In genomic region chr6:49915035-49915434, GRCh38 we compare ENCODE assay signal across 14 cellular contexts. TPM values are rescaled to one million over a fixed set of nuclear protein-coding genes. Genes with fewer than 3 reads are reported as not detected.
DNase-seq lines count a peak whose midpoint lies in the region; ATAC-seq and TF ChIP-seq lines count a peak whose summit lies in the region.
"Had no signal": no experiment of that assay in that cellular context is flagged by ENCODE, and none has a peak within 500 bp of the region (broad histone marks: within the 10 kb centered on the region; RNA-seq: fewer than 3 reads in every experiment).

No MANE protein-coding gene starts in this region.

- H3K27me3 ChIP-seq in mammary epithelial cell (ENCODE audit: insufficient read depth, low read length) (no peaks in the 10 kb centered on the region), gastrocnemius medialis (no peaks in the 10 kb centered on the region), left lung (no peaks in the 10 kb centered on the region), Karpas-422 (ENCODE audit: low read length) (no peaks in the 10 kb centered on the region)
- H3K27me3 ChIP-seq: colonic mucosa had no signal

- H3K36me3 Mint-ChIP-seq in MCF 10A (ENCODE audit: insufficient read depth, unreplicated experiment): no peaks in the 10 kb centered on the region

- no peaks in the 10 kb centered on the region for H3K4me1 ChIP-seq in mammary epithelial cell (ENCODE audit: insufficient read depth, low read length)
- peaks cover 0 to 11% of the 10 kb centered on the region in 2 donors for H3K4me1 ChIP-seq in gastrocnemius medialis
- H3K4me1 ChIP-seq in left lung: no peaks in the 10 kb centered on the region
- H3K4me1 ChIP-seq in Karpas-422 (ENCODE audit: low read length): no peaks in the 10 kb centered on the region
- H3K4me1 ChIP-seq: colonic mucosa had no signal

- POLR2A ChIA-PET in MCF 10A (lab: Yijun Ruan, JAX): interaction anchor here (1.1 to 1.2 kb wide), 2 partner anchors 9 to 93 kb away, joined by 3 to 4 read pairs; no protein-coding TSS in a partner anchor

- H3K9me2 ChIP-seq in Karpas-422 (replicated peaks; ENCODE audit: insufficient read depth, low read length): no peaks in the 10 kb centered on the region

- H3K4me1 Mint-ChIP-seq in MCF 10A (ENCODE audit: insufficient read depth, unreplicated experiment): no peaks in the 10 kb centered on the region
- H3K4me1 Mint-ChIP-seq: activated naive CD8-positive, alpha-beta T cell treated with anti-CD3 and anti-CD28 coated beads, Interleukin-2, amount 50 U/mL, for 24 hours had no signal

- intact Hi-C loops in MCF 10A (cut with micrococcal nuclease): no loop called here
- intact Hi-C loops in mammary epithelial cell (cut with micrococcal nuclease): no loop called here
- intact Hi-C loops in cardiac septum (cut with DNase I): no loop called here
- intact Hi-C loops in gastrocnemius medialis (cut with DNase I; ENCODE audit: low total_unique reads): no loop called here
- intact Hi-C loops in left lung (cut with DNase I): no loop called here

- no peak overlapping the region for H3K4me2 ChIP-seq in mammary epithelial cell (ENCODE audit: insufficient read depth, low read depth, low read length)
- H3K4me2 ChIP-seq in Karpas-422 (ENCODE audit: low read depth, low read length, poor library complexity, severe bottlenecking): no peak overlapping the region

- peak; percentile 42 for DNase-seq in MCF 10A (ENCODE audit: unreplicated experiment)
- no peak for DNase-seq in mammary epithelial cell
- DNase-seq in SHP77 (lab: John Stamatoyannopoulos, UW): peak; percentile 34 to 74
- peak; percentile 66 for DNase-seq in cardiac septum (ENCODE audit: low spot score)
- peak; percentile 13 to 52 for DNase-seq in gastrocnemius medialis
- DNase-seq in inferior parietal cortex (ENCODE audit: extremely low spot score): no peak
- DNase-seq in left lung: no peak
- DNase-seq in Karpas-422: no peak
- DNase-seq: activated CD4-positive, CD25-positive, alpha-beta regulatory T cell; activated naive CD8-positive, alpha-beta T cell treated with anti-CD3 and anti-CD28 coated beads, Interleukin-2, amount 50 U/mL, for 24 hours; colonic mucosa; MV-4-11; stimulated activated naive CD4-positive, alpha-beta T cell treated with Interleukin-2 at 50 U/mL for 16 hours had no signal

- no peaks in the 10 kb centered on the region for H3K27me3 Mint-ChIP-seq in MCF 10A (ENCODE audit: insufficient read depth, unreplicated experiment)
- H3K27me3 Mint-ChIP-seq: activated naive CD8-positive, alpha-beta T cell treated with anti-CD3 and anti-CD28 coated beads, Interleukin-2, amount 50 U/mL, for 24 hours had no signal

- H4K20me1 ChIP-seq in mammary epithelial cell (ENCODE audit: insufficient read depth, low read length) (no peaks in the 10 kb centered on the region), Karpas-422 (ENCODE audit: insufficient read depth, low read depth, low read length) (no peaks in the 10 kb centered on the region)

- in situ Hi-C loops in mammary epithelial cell (cut with MboI; ENCODE audit: low sequenced_read_pairs in 2 of 2) (no loop called here), gastrocnemius medialis (cut with MboI; ENCODE audit: low sequenced_read_pairs in 4 of 4) (no loop called here)

- no peak overlapping the region for H3K9ac ChIP-seq in mammary epithelial cell (ENCODE audit: insufficient read depth, low read length)
- no peak overlapping the region for H3K9ac ChIP-seq in Karpas-422 (ENCODE audit: low read length)

- TF ChIP-seq POLR2A in gastrocnemius medialis (IDR thresholded peaks at IDR 0.05): no peak

- TF ChIP-seq CTCF in MCF 10A (IDR thresholded peaks at IDR 0.05; ENCODE audit: unreplicated experiment) (no peak), mammary epithelial cell (conservative IDR thresholded peaks at IDR 0.05 in 1 of 2, IDR thresholded peaks at IDR 0.05 in 1 of 2; ENCODE audit: extremely low read depth in 1 of 2, insufficient read depth in 1 of 2, low read depth in 1 of 2, low read length in 2 of 2) (peak in 1 of 2 donors; percentile 29), gastrocnemius medialis (IDR thresholded peaks at IDR 0.05 in 4 of 5, conservative IDR thresholded peaks at IDR 0.05 in 1 of 5) (no peak), left lung (IDR thresholded peaks at IDR 0.05) (no peak)

- H3K4me3 Mint-ChIP-seq in MCF 10A (ENCODE audit: unreplicated experiment): no peak overlapping the region
- H3K4me3 Mint-ChIP-seq: activated naive CD8-positive, alpha-beta T cell treated with anti-CD3 and anti-CD28 coated beads, Interleukin-2, amount 50 U/mL, for 24 hours had no signal

- H3K36me3 ChIP-seq in mammary epithelial cell (ENCODE audit: insufficient read depth, low read length) (no peaks in the 10 kb centered on the region), gastrocnemius medialis (no peaks in the 10 kb centered on the region), left lung (no peaks in the 10 kb centered on the region), Karpas-422 (ENCODE audit: insufficient read depth, low read length) (no peaks in the 10 kb centered on the region)
- H3K36me3 ChIP-seq: colonic mucosa had no signal

- no peak overlapping the region for H2AFZ ChIP-seq in mammary epithelial cell (ENCODE audit: low read depth, low read length)
- no peak overlapping the region for H2AFZ ChIP-seq in Karpas-422 (ENCODE audit: low read length)

- dilution Hi-C loops in mammary epithelial cell (cut with HindIII; ENCODE audit: low sequenced_read_pairs): no loop called here

- CTCF ChIA-PET in MCF 10A (lab: Yijun Ruan, JAX) (interaction anchor here (0.7 to 1.2 kb wide), 3 partner anchors 10 to 108 kb away, joined by 3 to 4 read pairs (median 3); no protein-coding TSS in a partner anchor), mammary epithelial cell (lab: Charles Lee; ENCODE audit: low non-redundant PET) (no interaction called here)

- no peak overlapping the region for H3K27ac ChIP-seq in mammary epithelial cell (ENCODE audit: insufficient read depth, low read depth, low read length)
- no peak overlapping the region for H3K27ac ChIP-seq in gastrocnemius medialis
- no peak overlapping the region for H3K27ac ChIP-seq in left lung
- H3K27ac ChIP-seq in Karpas-422 (ENCODE audit: low read length): no peak overlapping the region
- H3K27ac ChIP-seq: colonic mucosa had no signal

- WGBS in mammary epithelial cell (ENCODE audit: low coverage, missing lambda C conversion rate): 8% methylated on average over 3 of the region's 3 CpGs

- H3K4me3 ChIP-seq in mammary epithelial cell (replicated peaks in 1 of 3; ENCODE audit: insufficient read depth in 1 of 3, low read depth in 2 of 3, low read length in 3 of 3) (no peak overlapping the region), gastrocnemius medialis (no peak overlapping the region), left lung (no peak overlapping the region), Karpas-422 (ENCODE audit: low read length) (no peak overlapping the region)
- H3K4me3 ChIP-seq: colonic mucosa had no signal

- H3K27ac Mint-ChIP-seq in MCF 10A (ENCODE audit: low read depth, unreplicated experiment): peak overlapping the region; percentile 22
- H3K27ac Mint-ChIP-seq: activated naive CD8-positive, alpha-beta T cell treated with anti-CD3 and anti-CD28 coated beads, Interleukin-2, amount 50 U/mL, for 24 hours had no signal

- H3K79me2 ChIP-seq in mammary epithelial cell (ENCODE audit: insufficient read depth, low read length) (no peaks in the 10 kb centered on the region), Karpas-422 (ENCODE audit: low read length) (no peaks in the 10 kb centered on the region)

- no peaks in the 10 kb centered on the region for H3K9me3 Mint-ChIP-seq in MCF 10A (ENCODE audit: unreplicated experiment)
- H3K9me3 Mint-ChIP-seq: activated naive CD8-positive, alpha-beta T cell treated with anti-CD3 and anti-CD28 coated beads, Interleukin-2, amount 50 U/mL, for 24 hours had no signal

- BruUV-seq in MCF 10A (replicated peaks; lab: Mats Ljungman, UMichigan): no TSS peak
- BruUV-seq in mammary epithelial cell (replicated peaks; lab: Mats Ljungman, UMichigan): no TSS peak

- peak; percentile 74 to 91 for ATAC-seq in gastrocnemius medialis
- no peak for ATAC-seq in left lung
- ATAC-seq: activated naive CD8-positive, alpha-beta T cell treated with anti-CD3 and anti-CD28 coated beads, Interleukin-2, amount 50 U/mL, for 24 hours had no signal

- H3K9me3 ChIP-seq in mammary epithelial cell (replicated peaks; ENCODE audit: insufficient read depth, low read length): no peaks in the 10 kb centered on the region
- no peaks in the 10 kb centered on the region for H3K9me3 ChIP-seq in gastrocnemius medialis
- H3K9me3 ChIP-seq in left lung: no peaks in the 10 kb centered on the region
- H3K9me3 ChIP-seq in Karpas-422 (ENCODE audit: low read length): no peaks in the 10 kb centered on the region; the same call in 1 of the 2 replicates
- H3K9me3 ChIP-seq: colonic mucosa had no signal

RNA-seq across cellular contexts. Expression of gene CRISP1, which starts 48.7 kb away (rescaled TPM):
- total RNA-seq in MCF 10A (2022) (not detected in 2 replicates), mammary epithelial cell (not detected), cardiac septum (not detected), gastrocnemius medialis (not detected), left lung (not detected)
- polyA plus RNA-seq in mammary epithelial cell: not detected
- not detected for polyA minus RNA-seq in mammary epithelial cell
- total RNA-seq in Karpas-422 (2014; rRNA removed; shearing (Covaris generic); ENCODE audit: low replicate concordance): not detected in 2 replicates
- total RNA-seq: colonic mucosa, renal cortical epithelial cell had no signal

RNA-seq across cellular contexts. Expression of gene DEFB114, which starts 48.9 kb away (rescaled TPM):
- total RNA-seq in MCF 10A (2022) (not detected in 2 replicates), mammary epithelial cell (not detected), cardiac septum (not detected), gastrocnemius medialis (not detected), left lung (not detected)
- polyA plus RNA-seq in mammary epithelial cell: not detected
- polyA minus RNA-seq in mammary epithelial cell: not detected
- total RNA-seq in Karpas-422 (2014; rRNA removed; shearing (Covaris generic); ENCODE audit: low replicate concordance): not detected in 2 replicates
- total RNA-seq: colonic mucosa, renal cortical epithelial cell had no signal

RNA-seq across cellular contexts. Expression of gene DEFB113, which starts 54.4 kb away (rescaled TPM):
- total RNA-seq in MCF 10A (2022) (not detected in 2 replicates), mammary epithelial cell (not detected), cardiac septum (not detected), gastrocnemius medialis (not detected), left lung (not detected)
- not detected for polyA plus RNA-seq in mammary epithelial cell
- not detected for polyA minus RNA-seq in mammary epithelial cell
- not detected in 2 replicates for total RNA-seq in Karpas-422 (2014; rRNA removed; shearing (Covaris generic); ENCODE audit: low replicate concordance)
- total RNA-seq: colonic mucosa, renal cortical epithelial cell had no signal

Comparison
In these comparisons a context has a peak if more than half of its experiments do, and no peak if none do; other contexts are left out.
1. DNase-seq: peak in MCF 10A (single experiment), SHP77 (2 of 2), cardiac septum (single experiment) and gastrocnemius medialis (2 of 2); none in mammary epithelial cell (single experiment), inferior parietal cortex (single experiment), left lung (0 of 2) and Karpas-422 (single experiment).